Comparison of ENCODE assay signal across 3 cellular contexts in the genomic region with DNA sequence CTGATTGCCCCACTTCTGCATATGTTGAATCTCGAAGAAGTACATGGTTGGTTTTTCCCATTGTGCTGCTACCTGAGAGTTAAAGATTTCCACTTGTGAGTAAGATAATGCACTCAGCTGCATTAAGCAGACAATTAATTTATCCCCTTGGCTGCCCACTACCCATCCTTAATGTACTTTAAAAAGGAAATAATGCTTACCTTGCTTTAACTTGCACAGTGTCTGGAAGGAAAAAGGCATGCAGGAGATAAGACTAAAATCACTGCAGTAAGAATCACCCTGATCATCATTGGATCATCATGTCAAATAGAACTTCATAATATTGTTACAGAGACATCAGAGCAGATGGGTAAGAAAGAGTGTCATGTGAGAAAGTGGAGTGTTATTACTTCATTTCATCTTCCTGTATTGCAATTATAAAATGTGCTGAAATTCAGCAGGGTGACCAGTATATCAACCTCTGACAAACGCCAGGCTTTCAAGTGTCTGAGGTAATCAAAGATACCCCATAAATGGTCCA.
TF ChIP-seq lines count a peak whose summit lies in the region.

No MANE protein-coding gene starts in this region.

TF ChIP-seq in HepG2, 621 proteins besides CTCF, POLR2A, EP300 and RAD21:
- TF ChIP-seq MAFF (IDR thresholded peaks at IDR 0.05; ENCODE audit: low read depth, low read length) (peak; percentile 52), ZNF124 (CRISPR knock-in tag; IDR thresholded peaks at IDR 0.05) (no peak), MAFK (conservative IDR thresholded peaks at IDR 0.05 in 1 of 2, IDR thresholded peaks at IDR 0.05 in 1 of 2; ENCODE audit: low read length in 2 of 2) (peak; percentile 52 to 70; a peak in 3 of 4 replicates)

TF ChIP-seq in IMR-90, 13 proteins besides CTCF, POLR2A, EP300 and RAD21:
- TF ChIP-seq MXI1 (IDR thresholded peaks at IDR 0.05; ENCODE audit: borderline replicate concordance, low read depth, low read length) = no peak
- 0 out of 2 replicates have a peak, but pooled peaks have one; percentile 28 for TF ChIP-seq MAFK (IDR thresholded peaks at IDR 0.05; ENCODE audit: low read depth, low read length)
- TF ChIP-seq SMC3 (IDR thresholded peaks at IDR 0.05; ENCODE audit: low read depth, low read length) = no peak

TF ChIP-seq in neural cell, 6 proteins besides CTCF, POLR2A, EP300 and RAD21:
- TF ChIP-seq POLR2AphosphoS5 (IDR thresholded peaks at IDR 0.05) = peak; percentile 98
- TF ChIP-seq EZH2 (IDR thresholded peaks at IDR 0.05; ENCODE audit: borderline replicate concordance, insufficient read depth, low read length, poor library complexity, severe bottlenecking) = no peak
